Comparison of ENCODE assay signal across 1 cellular context in the genomic region with DNA sequence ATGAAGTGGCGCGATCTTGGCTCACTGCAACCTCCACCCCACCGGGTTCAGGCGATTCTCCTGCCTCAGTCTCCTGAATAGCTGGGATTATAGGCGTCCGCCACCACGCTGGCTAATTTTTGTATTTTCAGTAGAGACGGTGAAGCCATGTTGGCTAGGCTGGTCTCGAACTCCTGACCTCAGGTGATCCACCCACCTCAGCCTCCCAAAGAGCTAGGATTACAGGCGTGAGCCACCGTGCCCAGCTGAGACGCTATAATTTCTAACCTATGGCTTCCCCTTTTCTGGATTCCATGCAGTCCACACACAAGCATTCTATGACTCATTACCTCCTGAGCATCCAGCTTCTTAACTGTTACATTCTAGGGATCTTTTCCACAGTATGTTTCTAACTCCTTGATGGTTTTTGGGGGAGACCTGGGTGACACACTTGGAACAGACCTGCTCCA.
TF ChIP-seq lines count a peak whose summit lies in the region.

No MANE protein-coding gene starts in this region.

TF ChIP-seq in HepG2, 621 proteins besides CTCF, POLR2A, EP300 and RAD21:
- TF ChIP-seq, protein P1, sequence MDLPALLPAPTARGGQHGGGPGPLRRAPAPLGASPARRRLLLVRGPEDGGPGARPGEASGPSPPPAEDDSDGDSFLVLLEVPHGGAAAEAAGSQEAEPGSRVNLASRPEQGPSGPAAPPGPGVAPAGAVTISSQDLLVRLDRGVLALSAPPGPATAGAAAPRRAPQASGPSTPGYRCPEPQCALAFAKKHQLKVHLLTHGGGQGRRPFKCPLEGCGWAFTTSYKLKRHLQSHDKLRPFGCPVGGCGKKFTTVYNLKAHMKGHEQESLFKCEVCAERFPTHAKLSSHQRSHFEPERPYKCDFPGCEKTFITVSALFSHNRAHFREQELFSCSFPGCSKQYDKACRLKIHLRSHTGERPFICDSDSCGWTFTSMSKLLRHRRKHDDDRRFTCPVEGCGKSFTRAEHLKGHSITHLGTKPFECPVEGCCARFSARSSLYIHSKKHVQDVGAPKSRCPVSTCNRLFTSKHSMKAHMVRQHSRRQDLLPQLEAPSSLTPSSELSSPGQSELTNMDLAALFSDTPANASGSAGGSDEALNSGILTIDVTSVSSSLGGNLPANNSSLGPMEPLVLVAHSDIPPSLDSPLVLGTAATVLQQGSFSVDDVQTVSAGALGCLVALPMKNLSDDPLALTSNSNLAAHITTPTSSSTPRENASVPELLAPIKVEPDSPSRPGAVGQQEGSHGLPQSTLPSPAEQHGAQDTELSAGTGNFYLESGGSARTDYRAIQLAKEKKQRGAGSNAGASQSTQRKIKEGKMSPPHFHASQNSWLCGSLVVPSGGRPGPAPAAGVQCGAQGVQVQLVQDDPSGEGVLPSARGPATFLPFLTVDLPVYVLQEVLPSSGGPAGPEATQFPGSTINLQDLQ (CRISPR knock-in tag; IDR thresholded peaks at IDR 0.05), result no peak
- TF ChIP-seq TCF12 (IDR thresholded peaks at IDR 0.05) (no peak), TCF12 (CRISPR knock-in tag; IDR thresholded peaks at IDR 0.05) (no peak), ARID2 (CRISPR knock-in tag; IDR thresholded peaks at IDR 0.05; ENCODE audit: borderline replicate concordance) (no peak), MBD4 (IDR thresholded peaks at IDR 0.05; ENCODE audit: borderline replicate concordance, low read length) (no peak), FOSL2 (CRISPR knock-in tag; IDR thresholded peaks at IDR 0.05) (peak; percentile 41), NBN (conservative IDR thresholded peaks at IDR 0.05) (no peak), FOXA3 (CRISPR knock-in tag; IDR thresholded peaks at IDR 0.05) (no peak), GABPB1 (CRISPR knock-in tag; IDR thresholded peaks at IDR 0.05) (0 out of 2 replicates have a peak, but pooled peaks have one; percentile 9), ZBTB38 (CRISPR knock-in tag; IDR thresholded peaks at IDR 0.05) (0 out of 2 replicates have a peak, but pooled peaks have one; percentile 29), ZNF441 (CRISPR knock-in tag; IDR thresholded peaks at IDR 0.05; ENCODE audit: borderline replicate concordance) (peak; percentile 28; the same call in 1 of the 2 replicates), GATAD1 (CRISPR knock-in tag; IDR thresholded peaks at IDR 0.05) (no peak), ZMAT3 (CRISPR knock-in tag; conservative IDR thresholded peaks at IDR 0.05) (0 out of 2 replicates have a peak, but pooled peaks have one; percentile 34), NR3C1 (CRISPR knock-in tag; IDR thresholded peaks at IDR 0.05) (no peak), PHB2 (IDR thresholded peaks at IDR 0.05; ENCODE audit: partially characterized antibody) (no peak), ZNF550 (CRISPR knock-in tag; IDR thresholded peaks at IDR 0.05; ENCODE audit: borderline replicate concordance) (no peak)
- TF ChIP-seq, protein P2, sequence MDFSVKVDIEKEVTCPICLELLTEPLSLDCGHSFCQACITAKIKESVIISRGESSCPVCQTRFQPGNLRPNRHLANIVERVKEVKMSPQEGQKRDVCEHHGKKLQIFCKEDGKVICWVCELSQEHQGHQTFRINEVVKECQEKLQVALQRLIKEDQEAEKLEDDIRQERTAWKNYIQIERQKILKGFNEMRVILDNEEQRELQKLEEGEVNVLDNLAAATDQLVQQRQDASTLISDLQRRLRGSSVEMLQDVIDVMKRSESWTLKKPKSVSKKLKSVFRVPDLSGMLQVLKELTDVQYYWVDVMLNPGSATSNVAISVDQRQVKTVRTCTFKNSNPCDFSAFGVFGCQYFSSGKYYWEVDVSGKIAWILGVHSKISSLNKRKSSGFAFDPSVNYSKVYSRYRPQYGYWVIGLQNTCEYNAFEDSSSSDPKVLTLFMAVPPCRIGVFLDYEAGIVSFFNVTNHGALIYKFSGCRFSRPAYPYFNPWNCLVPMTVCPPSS (IDR thresholded peaks at IDR 0.05), result no peak
- TF ChIP-seq, protein P3, sequence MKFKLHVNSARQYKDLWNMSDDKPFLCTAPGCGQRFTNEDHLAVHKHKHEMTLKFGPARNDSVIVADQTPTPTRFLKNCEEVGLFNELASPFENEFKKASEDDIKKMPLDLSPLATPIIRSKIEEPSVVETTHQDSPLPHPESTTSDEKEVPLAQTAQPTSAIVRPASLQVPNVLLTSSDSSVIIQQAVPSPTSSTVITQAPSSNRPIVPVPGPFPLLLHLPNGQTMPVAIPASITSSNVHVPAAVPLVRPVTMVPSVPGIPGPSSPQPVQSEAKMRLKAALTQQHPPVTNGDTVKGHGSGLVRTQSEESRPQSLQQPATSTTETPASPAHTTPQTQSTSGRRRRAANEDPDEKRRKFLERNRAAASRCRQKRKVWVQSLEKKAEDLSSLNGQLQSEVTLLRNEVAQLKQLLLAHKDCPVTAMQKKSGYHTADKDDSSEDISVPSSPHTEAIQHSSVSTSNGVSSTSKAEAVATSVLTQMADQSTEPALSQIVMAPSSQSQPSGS (CRISPR knock-in tag; IDR thresholded peaks at IDR 0.05), result no peak
- TF ChIP-seq, protein P4, sequence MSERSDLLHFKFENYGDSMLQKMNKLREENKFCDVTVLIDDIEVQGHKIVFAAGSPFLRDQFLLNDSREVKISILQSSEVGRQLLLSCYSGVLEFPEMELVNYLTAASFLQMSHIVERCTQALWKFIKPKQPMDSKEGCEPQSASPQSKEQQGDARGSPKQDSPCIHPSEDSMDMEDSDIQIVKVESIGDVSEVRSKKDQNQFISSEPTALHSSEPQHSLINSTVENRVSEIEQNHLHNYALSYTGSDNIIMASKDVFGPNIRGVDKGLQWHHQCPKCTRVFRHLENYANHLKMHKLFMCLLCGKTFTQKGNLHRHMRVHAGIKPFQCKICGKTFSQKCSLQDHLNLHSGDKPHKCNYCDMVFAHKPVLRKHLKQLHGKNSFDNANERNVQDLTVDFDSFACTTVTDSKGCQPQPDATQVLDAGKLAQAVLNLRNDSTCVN (CRISPR knock-in tag; IDR thresholded peaks at IDR 0.05; ENCODE audit: borderline replicate concordance), result peak; percentile 47; the same call in 1 of the 2 replicates
- TF ChIP-seq, protein P5, sequence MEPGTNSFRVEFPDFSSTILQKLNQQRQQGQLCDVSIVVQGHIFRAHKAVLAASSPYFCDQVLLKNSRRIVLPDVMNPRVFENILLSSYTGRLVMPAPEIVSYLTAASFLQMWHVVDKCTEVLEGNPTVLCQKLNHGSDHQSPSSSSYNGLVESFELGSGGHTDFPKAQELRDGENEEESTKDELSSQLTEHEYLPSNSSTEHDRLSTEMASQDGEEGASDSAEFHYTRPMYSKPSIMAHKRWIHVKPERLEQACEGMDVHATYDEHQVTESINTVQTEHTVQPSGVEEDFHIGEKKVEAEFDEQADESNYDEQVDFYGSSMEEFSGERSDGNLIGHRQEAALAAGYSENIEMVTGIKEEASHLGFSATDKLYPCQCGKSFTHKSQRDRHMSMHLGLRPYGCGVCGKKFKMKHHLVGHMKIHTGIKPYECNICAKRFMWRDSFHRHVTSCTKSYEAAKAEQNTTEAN (CRISPR knock-in tag; conservative IDR thresholded peaks at IDR 0.05), result no peak
- TF ChIP-seq, protein P6, sequence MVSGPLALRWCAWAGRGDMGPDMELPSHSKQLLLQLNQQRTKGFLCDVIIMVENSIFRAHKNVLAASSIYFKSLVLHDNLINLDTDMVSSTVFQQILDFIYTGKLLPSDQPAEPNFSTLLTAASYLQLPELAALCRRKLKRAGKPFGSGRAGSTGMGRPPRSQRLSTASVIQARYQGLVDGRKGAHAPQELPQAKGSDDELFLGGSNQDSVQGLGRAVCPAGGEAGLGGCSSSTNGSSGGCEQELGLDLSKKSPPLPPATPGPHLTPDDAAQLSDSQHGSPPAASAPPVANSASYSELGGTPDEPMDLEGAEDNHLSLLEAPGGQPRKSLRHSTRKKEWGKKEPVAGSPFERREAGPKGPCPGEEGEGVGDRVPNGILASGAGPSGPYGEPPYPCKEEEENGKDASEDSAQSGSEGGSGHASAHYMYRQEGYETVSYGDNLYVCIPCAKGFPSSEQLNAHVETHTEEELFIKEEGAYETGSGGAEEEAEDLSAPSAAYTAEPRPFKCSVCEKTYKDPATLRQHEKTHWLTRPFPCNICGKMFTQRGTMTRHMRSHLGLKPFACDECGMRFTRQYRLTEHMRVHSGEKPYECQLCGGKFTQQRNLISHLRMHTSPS (CRISPR knock-in tag; IDR thresholded peaks at IDR 0.05; ENCODE audit: low read depth), result no peak
- TF ChIP-seq, protein P7, sequence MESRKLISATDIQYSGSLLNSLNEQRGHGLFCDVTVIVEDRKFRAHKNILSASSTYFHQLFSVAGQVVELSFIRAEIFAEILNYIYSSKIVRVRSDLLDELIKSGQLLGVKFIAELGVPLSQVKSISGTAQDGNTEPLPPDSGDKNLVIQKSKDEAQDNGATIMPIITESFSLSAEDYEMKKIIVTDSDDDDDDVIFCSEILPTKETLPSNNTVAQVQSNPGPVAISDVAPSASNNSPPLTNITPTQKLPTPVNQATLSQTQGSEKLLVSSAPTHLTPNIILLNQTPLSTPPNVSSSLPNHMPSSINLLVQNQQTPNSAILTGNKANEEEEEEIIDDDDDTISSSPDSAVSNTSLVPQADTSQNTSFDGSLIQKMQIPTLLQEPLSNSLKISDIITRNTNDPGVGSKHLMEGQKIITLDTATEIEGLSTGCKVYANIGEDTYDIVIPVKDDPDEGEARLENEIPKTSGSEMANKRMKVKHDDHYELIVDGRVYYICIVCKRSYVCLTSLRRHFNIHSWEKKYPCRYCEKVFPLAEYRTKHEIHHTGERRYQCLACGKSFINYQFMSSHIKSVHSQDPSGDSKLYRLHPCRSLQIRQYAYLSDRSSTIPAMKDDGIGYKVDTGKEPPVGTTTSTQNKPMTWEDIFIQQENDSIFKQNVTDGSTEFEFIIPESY (CRISPR knock-in tag; IDR thresholded peaks at IDR 0.05), result 0 out of 2 replicates have a peak, but pooled peaks have one; percentile 13
TF ChIP-seq in HepG2: peak in this region for 7.
